ENCODE assay signal across 10 cellular contexts in genomic region chr17:6848545-6849179, GRCh38. TPM values are rescaled to one million over a fixed set of nuclear protein-coding genes. Genes with fewer than 3 reads are reported as not detected.
"Had no signal": no experiment of that assay in that cellular context is flagged by ENCODE, and none has a peak within 500 bp of the region (broad histone marks: within the 10 kb centered on the region; RNA-seq: fewer than 3 reads in every experiment).

No MANE protein-coding gene starts in this region.

RNA-seq across cellular contexts. Expression of gene TEKT1, which starts 17.1 kb away (rescaled TPM):
- total RNA-seq: activated CD4-positive, alpha-beta T cell treated with anti-CD3 and anti-CD28 coated beads for 36 hours; activated CD4-positive, alpha-beta T cell treated with anti-CD3 and anti-CD28 coated beads, Interleukin-2, amount 10 ng/mL, durations not matched to agents 7 days and 5 days; activated CD8-positive, alpha-beta T cell treated with anti-CD3 and anti-CD28 coated beads, Interleukin-2, amount 10 ng/mL, durations not matched to agents 7 days and 5 days; activated naive CD8-positive, alpha-beta T cell treated with anti-CD3 and anti-CD28 coated beads, Interleukin-2, amount 10 ng/mL, durations not matched to agents 7 days and 5 days; activated T-helper 2 cell treated with anti-CD3 and anti-CD28 coated beads, Interferon-gamma antibody, Interleukin-2, Interleukin-4, amounts not matched to agents 10 μg/mL and 5 μg/mL and 100 μg/mL, durations not matched to agents 14 hours and 24 hours and 36 hours; ascending aorta; cardiac septum; RPMI7951 had no signal
- polyA plus RNA-seq: adipose tissue, SK-N-SH had no signal
